Comparison of ENCODE assay signal across 1 cellular context in genomic region chr12:102441077-102441596, GRCh38.
TF ChIP-seq lines count a peak whose summit lies in the region.

No MANE protein-coding gene starts in this region.

TF ChIP-seq in K562, 482 proteins besides CTCF, POLR2A, EP300 and RAD21 (continued from another document and continues in another):
- TF ChIP-seq ZNF395 (CRISPR knock-in tag; IDR thresholded peaks at IDR 0.05) = no peak; the same call in 1 of the 2 replicates
- peak; percentile 1 for TF ChIP-seq HINFP (tag; conservative IDR thresholded peaks at IDR 0.05; ENCODE audit: low read depth)
- peak; percentile 62 for TF ChIP-seq CBFA2T3 (IDR thresholded peaks at IDR 0.05)
- no peak for TF ChIP-seq ZNF740 (CRISPR knock-in tag; IDR thresholded peaks at IDR 0.05)
- TF ChIP-seq ZNF740 (tag; IDR thresholded peaks at IDR 0.05) = no peak
- TF ChIP-seq RNF2 (IDR thresholded peaks at IDR 0.05) = no peak
- TF ChIP-seq NCOA2 (IDR thresholded peaks at IDR 0.05; ENCODE audit: partially characterized antibody in 2 of 2) = no peak
- 0 out of 2 replicates have a peak, but pooled peaks have one; percentile 10 for TF ChIP-seq HOMEZ (CRISPR knock-in tag; IDR thresholded peaks at IDR 0.05)
- TF ChIP-seq AFF1 (IDR thresholded peaks at IDR 0.05; ENCODE audit: low read depth in 1 of 2, partially characterized antibody in 2 of 2) = peak; percentile 73 to 75
- TF ChIP-seq ZNF449 (CRISPR knock-in tag; IDR thresholded peaks at IDR 0.05) = peak; percentile 48
- TF ChIP-seq IRF9 (tag; IDR thresholded peaks at IDR 0.05) = peak; percentile 99
- no peak for TF ChIP-seq SRF (CRISPR knock-in tag; IDR thresholded peaks at IDR 0.05)
- TF ChIP-seq TEAD4 (IDR thresholded peaks at IDR 0.05; ENCODE audit: low read length) = peak; percentile 52; the same call in 1 of the 2 replicates
- TF ChIP-seq TEAD4 (CRISPR knock-in tag; IDR thresholded peaks at IDR 0.05; ENCODE audit: borderline replicate concordance) = no peak
- TF ChIP-seq HLTF (IDR thresholded peaks at IDR 0.05) = no peak
- no peak for TF ChIP-seq ZBTB33 (CRISPR knock-in tag; IDR thresholded peaks at IDR 0.05)
- TF ChIP-seq MLLT1 (IDR thresholded peaks at IDR 0.05) = 0 out of 4 replicates have a peak, but pooled peaks have one; percentile 37 to 46
- no peak for TF ChIP-seq THRB (CRISPR knock-in tag; conservative IDR thresholded peaks at IDR 0.05)
- TF ChIP-seq HBP1 (CRISPR knock-in tag; IDR thresholded peaks at IDR 0.05) = peak; percentile 74; the same call in 1 of the 2 replicates
- TF ChIP-seq EP400 (IDR thresholded peaks at IDR 0.05) = peak; percentile 84
- TF ChIP-seq BHLHE40 (IDR thresholded peaks at IDR 0.05; ENCODE audit: low read length) = no peak
